ENCODE assay signal across 10 cellular contexts in genomic region chr5:78887384-78888118, GRCh38.
DNase-seq lines count a peak whose midpoint lies in the region; ATAC-seq, FAIRE-seq and TF ChIP-seq lines count a peak whose summit lies in the region.
"Had no signal": no experiment of that assay in that cellular context is flagged by ENCODE, and none has a peak within 500 bp of the region (broad histone marks: within the 10 kb centered on the region; RNA-seq: fewer than 3 reads in every experiment).

No MANE protein-coding gene starts in this region.

- H3K27ac Mint-ChIP-seq in HFFc6, result no peak overlapping the region

- TF ChIP-seq CTCF in left lung (IDR thresholded peaks at IDR 0.05), result no peak
- no peak for TF ChIP-seq CTCF in HFFc6 (IDR thresholded peaks at IDR 0.05)

- no peaks in the 10 kb centered on the region for H3K27me3 ChIP-seq in left lung
- H3K27me3 ChIP-seq in small intestine (ENCODE audit: control insufficient read depth in 2 of 2, insufficient read depth in 2 of 2, low read length in 2 of 2), result no peaks in the 10 kb centered on the region

- 72 to 85% (median 77%) methylated on average over 6 of the region's 6 CpGs for WGBS in small intestine, 3 donors

- no peak overlapping the region for H3K4me3 ChIP-seq in left lung
- H3K4me3 ChIP-seq in small intestine (ENCODE audit: low read depth in 1 of 2, low read length in 2 of 2), result no peak overlapping the region
- H3K4me3 ChIP-seq: HAP-1 had no signal

- no peaks in the 10 kb centered on the region for H3K36me3 Mint-ChIP-seq in HFFc6 (ENCODE audit: low read depth)

- H3K4me1 Mint-ChIP-seq in HFFc6 (ENCODE audit: low read depth), result peaks cover 33% of the 10 kb centered on the region

- no peaks in the 10 kb centered on the region for H3K9me3 Mint-ChIP-seq in HFFc6

- H3K36me3 ChIP-seq in left lung, result peaks cover 0 to 13% of the 10 kb centered on the region in 2 donors
- H3K36me3 ChIP-seq in small intestine (ENCODE audit: control insufficient read depth in 2 of 2, insufficient read depth in 2 of 2, low read length in 2 of 2), result no peaks in the 10 kb centered on the region
- H3K36me3 ChIP-seq: HAP-1 had no signal

- H3K4me3 Mint-ChIP-seq in HFFc6, result no peak overlapping the region

- H3K9me3 ChIP-seq in left lung, result no peaks in the 10 kb centered on the region
- H3K9me3 ChIP-seq in small intestine (ENCODE audit: control insufficient read depth, low read depth), result no peaks in the 10 kb centered on the region
- H3K9me3 ChIP-seq: HAP-1 had no signal

- DNase-seq in HT1080 (ENCODE audit: low read depth) (peak; percentile 64), left lung (no peak), dermis blood vessel endothelial cell (no peak), small intestine (no peak), ureter (ENCODE audit: low spot score) (no peak), HFFc6 (no peak)
- DNase-seq: head of caudate nucleus had no signal

- intact Hi-C loops in left lung (cut with DNase I), result no loop called here

- peak; percentile 94 for ATAC-seq in GM18868 (IDR thresholded peaks at IDR 0.05; ENCODE audit: unreplicated experiment)
- peak; percentile 85 for ATAC-seq in HG02571 (IDR thresholded peaks at IDR 0.05; ENCODE audit: unreplicated experiment)
- peak; percentile 29 for ATAC-seq in left lung

- peaks cover 0 to 8% of the 10 kb centered on the region in 2 donors for H3K4me1 ChIP-seq in left lung
- H3K4me1 ChIP-seq in small intestine (ENCODE audit: control insufficient read depth in 2 of 2, insufficient read depth in 1 of 2, low read depth in 1 of 2, low read length in 1 of 2), result peaks cover 0 to 4% of the 10 kb centered on the region in 2 donors
- H3K4me1 ChIP-seq: HAP-1 had no signal

- no peak overlapping the region for H3K27ac ChIP-seq in left lung
- no peak overlapping the region for H3K27ac ChIP-seq in small intestine (ENCODE audit: low read depth in 1 of 2, low read length in 1 of 2)

- no peak for FAIRE-seq in small intestine (lab: Jason Lieb, UNC)

- H3K27me3 Mint-ChIP-seq in HFFc6 (ENCODE audit: insufficient read depth), result no peaks in the 10 kb centered on the region; the same call in 1 of the 2 replicates

Comparison
In these comparisons a context has a peak if more than half of its experiments do, and no peak if none do; other contexts are left out.
1. ATAC-seq: peak in every context shown above with its lines; median percentile 94 in GM18868; 85 in HG02571; 29 in left lung.